ENCODE assay signal across 8 cellular contexts in the genomic region with DNA sequence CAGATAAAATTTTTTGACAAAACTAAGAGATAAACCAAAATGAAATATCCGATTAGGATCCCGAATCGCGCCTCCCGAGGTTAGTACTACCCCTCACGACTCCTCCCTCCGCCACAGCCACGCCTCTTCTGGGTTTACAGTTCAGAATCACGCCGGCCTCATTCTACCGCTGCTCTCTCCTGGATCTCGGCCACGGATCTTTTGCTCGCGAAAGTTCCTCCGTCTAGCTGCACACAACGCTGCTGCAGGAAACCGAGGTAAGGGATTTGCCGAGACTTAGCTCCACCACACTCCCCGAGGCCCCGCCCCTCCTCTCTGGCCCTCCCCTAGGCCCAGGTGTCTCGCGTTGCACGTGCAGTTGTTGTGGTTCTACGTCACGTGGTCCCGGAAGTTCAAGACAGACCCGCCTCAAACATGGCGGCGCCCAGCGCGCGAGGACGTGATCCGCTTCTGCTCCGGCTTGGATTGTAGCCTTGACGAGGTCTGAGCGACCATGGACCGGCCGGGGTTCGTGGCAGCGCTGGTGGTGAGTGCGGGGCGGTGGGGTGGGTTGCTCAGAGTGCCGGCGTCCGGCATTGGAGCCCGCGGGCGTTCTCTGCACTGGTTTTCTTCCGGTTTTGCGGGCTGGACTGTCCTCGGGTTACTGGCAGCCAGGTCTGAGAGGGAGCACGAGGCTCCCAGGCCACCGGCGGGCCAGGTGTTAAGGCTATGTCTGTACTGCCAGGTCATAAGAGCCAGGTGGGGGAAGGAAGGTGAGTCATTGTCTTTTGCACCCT. TPM values are rescaled to one million over a fixed set of nuclear protein-coding genes. Genes with fewer than 3 reads are reported as not detected.
DNase-seq lines count a peak whose midpoint lies in the region; ATAC-seq and TF ChIP-seq lines count a peak whose summit lies in the region.

A gene with protein sequence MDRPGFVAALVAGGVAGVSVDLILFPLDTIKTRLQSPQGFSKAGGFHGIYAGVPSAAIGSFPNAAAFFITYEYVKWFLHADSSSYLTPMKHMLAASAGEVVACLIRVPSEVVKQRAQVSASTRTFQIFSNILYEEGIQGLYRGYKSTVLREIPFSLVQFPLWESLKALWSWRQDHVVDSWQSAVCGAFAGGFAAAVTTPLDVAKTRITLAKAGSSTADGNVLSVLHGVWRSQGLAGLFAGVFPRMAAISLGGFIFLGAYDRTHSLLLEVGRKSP (plus strand): TSS at position 400 of the 776 bp plus-strand sequence. CDS start 94 bp downstream, at position 494.

- peak within 1 kb of the TSS; percentile 87 for H3K9ac ChIP-seq in adipocyte (ENCODE audit: low read length)
- H3K9ac ChIP-seq in trophoblast cell (ENCODE audit: low read length) = peak within 1 kb of the TSS; percentile 52

- DNase-seq in NCI-H1436 (lab: John Stamatoyannopoulos, UW) (peak; percentile 82), T follicular helper cell (ENCODE audit: low read depth) (peak; percentile 98), adipocyte (ENCODE audit: low read depth) (peak; percentile 97), cardiac muscle cell (ENCODE audit: low read depth in 1 of 2, low spot score in 1 of 2) (peak; percentile 99), trophoblast cell (peak; percentile 96 to 97), transverse colon (peak; percentile 96)

- H3K18ac ChIP-seq in trophoblast cell (ENCODE audit: low read length) = peak within 1 kb of the TSS; percentile 0

- peak within 1 kb of the TSS; percentile 19 for H2AFZ ChIP-seq in trophoblast cell (ENCODE audit: insufficient read depth, low read length, poor library complexity)

- H3K27me3 ChIP-seq in adipocyte (replicated peaks; ENCODE audit: control insufficient read depth, insufficient read depth, low read length) (no peaks in the 10 kb centered on the region), cardiac muscle cell (no peaks in the 10 kb centered on the region), trophoblast cell (ENCODE audit: insufficient read depth, low read length) (no peaks in the 10 kb centered on the region), transverse colon (no peaks in the 10 kb centered on the region)

- no peak within 1 kb of the TSS for H3K23ac ChIP-seq in trophoblast cell (ENCODE audit: low read length)

- no peak within 1 kb of the TSS for H4K12ac ChIP-seq in trophoblast cell (ENCODE audit: low read depth, low read length)

- no peaks in the 10 kb centered on the region for H3K79me2 ChIP-seq in trophoblast cell (ENCODE audit: control insufficient read depth, insufficient read depth, low read length, poor library complexity)

- no peak within 1 kb of the TSS for H2BK5ac ChIP-seq in trophoblast cell (ENCODE audit: low read depth, low read length, poor library complexity)

- H2AK5ac ChIP-seq in trophoblast cell (ENCODE audit: low read length) = no peak within 1 kb of the TSS

- H2BK120ac ChIP-seq in trophoblast cell (ENCODE audit: insufficient read depth, low read length, poor library complexity) = no peak within 1 kb of the TSS

- H3K4me2 ChIP-seq in trophoblast cell (ENCODE audit: low read length) = peak within 1 kb of the TSS; percentile 78

- peak; percentile 100 for ATAC-seq in HG02798 (IDR thresholded peaks at IDR 0.05; ENCODE audit: poor library complexity, unreplicated experiment)

- TF ChIP-seq POLR2A in transverse colon (IDR thresholded peaks at IDR 0.05) = peak; percentile 72

- peak within 1 kb of the TSS; percentile 34 for H4K8ac ChIP-seq in trophoblast cell (ENCODE audit: low read depth, low read length)

- TF ChIP-seq CTCF in GM12875 (IDR thresholded peaks at IDR 0.05; ENCODE audit: borderline replicate concordance, insufficient read depth, low read depth, low read length) = no peak
- no peak for TF ChIP-seq CTCF in cardiac muscle cell (IDR thresholded peaks at IDR 0.05; ENCODE audit: low read depth, low read length)
- no peak for TF ChIP-seq CTCF in transverse colon (IDR thresholded peaks at IDR 0.05)

- H3K79me1 ChIP-seq in trophoblast cell (ENCODE audit: low read length) = peaks cover 3% of the 10 kb centered on the region

- peak within 1 kb of the TSS; percentile 8 for H4K91ac ChIP-seq in trophoblast cell (ENCODE audit: low read depth, low read length)

- no peak for TF ChIP-seq EP300 in transverse colon (IDR thresholded peaks at IDR 0.05; ENCODE audit: low read depth)

- no peak within 1 kb of the TSS for H3K4ac ChIP-seq in trophoblast cell (ENCODE audit: low read depth, low read length)

- no peak within 1 kb of the TSS for H2BK12ac ChIP-seq in trophoblast cell (ENCODE audit: low read length)

- intact Hi-C loops in transverse colon (cut with DNase I; ENCODE audit: low total_unique reads) = no loop called here

- WGBS in trophoblast cell (ENCODE audit: extremely low coverage, insufficient coverage, insufficient read length) = no CpG with 5 or more reads among the region's 56 CpGs
- WGBS in transverse colon (ENCODE audit: low coverage in 1 of 2), 2 donors = 1% methylated on average over 11 to 35 of the region's 56 CpGs

- H3K9me3 ChIP-seq in adipocyte (ENCODE audit: control insufficient read depth, low read length) (no peaks in the 10 kb centered on the region), cardiac muscle cell (ENCODE audit: low read depth) (no peaks in the 10 kb centered on the region), trophoblast cell (ENCODE audit: insufficient read depth, low read depth, low read length) (no peaks in the 10 kb centered on the region), transverse colon (no peaks in the 10 kb centered on the region)

- in situ Hi-C loops in transverse colon (cut with MboI; ENCODE audit: low pct_ligation_motif_present in 1 of 4, low pct_unique_long_range_greater_than_20kb in 1 of 4, low sequenced_read_pairs in 3 of 4) = no loop called here

- H3K27ac ChIP-seq in cardiac muscle cell (peak within 1 kb of the TSS; percentile 86), trophoblast cell (ENCODE audit: low read depth, low read length) (no peak within 1 kb of the TSS), transverse colon (peak within 1 kb of the TSS; percentile 75 to 85 (median 82))

- peak within 1 kb of the TSS; percentile 1 for H3K14ac ChIP-seq in trophoblast cell (ENCODE audit: low read length)

- H3K36me3 ChIP-seq in adipocyte (ENCODE audit: control insufficient read depth, insufficient read depth, low read length, severe bottlenecking) (peaks cover 5% of the 10 kb centered on the region), cardiac muscle cell (no peaks in the 10 kb centered on the region), trophoblast cell (ENCODE audit: control insufficient read depth in 1 of 2, insufficient read depth in 2 of 2, low read length in 2 of 2) (peaks cover 0 to 2% of the 10 kb centered on the region in 2 experiments), transverse colon (no peaks in the 10 kb centered on the region)

- H3K4me1 ChIP-seq in adipocyte (ENCODE audit: control insufficient read depth, insufficient read depth, low read length) (peaks cover 7% of the 10 kb centered on the region), cardiac muscle cell (ENCODE audit: low read depth) (peaks cover 3% of the 10 kb centered on the region), trophoblast cell (ENCODE audit: control insufficient read depth in 1 of 2, insufficient read depth in 2 of 2, low read length in 2 of 2) (no peaks in the 10 kb centered on the region), transverse colon (peaks cover 5 to 16% (median 12%) of the 10 kb centered on the region in 4 donors)

- H3K4me3 ChIP-seq in GM12875 (ENCODE audit: low read depth, low read length) (peak within 1 kb of the TSS; percentile 66), adipocyte (ENCODE audit: low read length) (peak within 1 kb of the TSS; percentile 96), cardiac muscle cell (peak within 1 kb of the TSS; percentile 64), trophoblast cell (ENCODE audit: low read depth, low read length) (peak within 1 kb of the TSS; percentile 83), transverse colon (peak within 1 kb of the TSS; percentile 53 to 83 (median 72))

RNA-seq across cellular contexts. Expression of the gene that starts here (rescaled TPM):
- 22.2 and 27.2 TPM in 2 replicates for total RNA-seq in cardiac muscle cell
- polyA plus RNA-seq in cardiac muscle cell = 41.2 and 44.7 TPM in 2 replicates
- polyA plus RNA-seq in trophoblast cell (2013) = 10.0 and 10.4 TPM in 2 replicates
- total RNA-seq in transverse colon = 10 to 100 TPM in 2 of 4 donors, 1 to 10 TPM in 2; 4.2 to 17.3 (median 12.2) TPM
